Comparison of ENCODE assay signal across 9 cellular contexts in the genomic region with DNA sequence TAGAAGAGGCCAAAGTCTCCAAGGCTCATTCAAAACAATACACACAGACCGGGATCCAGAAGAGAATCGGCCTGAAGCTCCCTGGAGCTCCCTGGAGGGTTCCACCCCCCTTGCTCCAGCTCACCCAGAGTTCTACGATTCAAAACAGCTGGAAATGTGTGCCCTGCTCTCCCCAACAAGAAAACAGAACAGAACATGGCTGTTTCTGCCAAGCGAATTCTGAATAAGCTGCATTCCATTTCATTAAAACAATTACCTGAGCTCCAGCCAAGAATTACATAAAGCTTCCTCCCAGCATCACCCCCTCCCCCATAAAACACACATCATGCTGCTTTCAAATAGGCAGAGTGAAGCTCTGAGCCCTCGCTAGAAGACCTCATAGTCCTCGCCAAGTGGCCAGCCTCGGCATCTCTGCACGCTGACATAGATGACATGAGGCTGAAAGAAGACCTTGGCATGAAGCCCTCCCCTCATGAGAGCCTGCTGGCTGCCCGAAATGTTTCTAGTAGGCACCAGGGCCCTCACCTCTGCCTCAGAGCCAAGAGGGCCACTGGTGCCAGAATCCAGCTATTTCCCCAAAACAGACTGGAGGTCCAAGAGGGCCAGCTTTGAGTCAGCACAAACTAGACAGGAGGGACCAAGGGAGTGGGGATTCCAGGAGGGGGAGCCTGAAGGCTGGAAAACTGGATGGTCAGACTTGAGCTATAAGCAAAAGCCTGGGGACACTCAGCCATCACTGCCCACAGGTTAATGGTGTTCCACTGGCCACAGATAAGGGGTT. TPM values are rescaled to one million over a fixed set of nuclear protein-coding genes. Genes with fewer than 3 reads are reported as not detected.
DNase-seq lines count a peak whose midpoint lies in the region; ATAC-seq, FAIRE-seq and TF ChIP-seq lines count a peak whose summit lies in the region.
"Had no signal": no experiment of that assay in that cellular context is flagged by ENCODE, and none has a peak within 500 bp of the region (broad histone marks: within the 10 kb centered on the region; RNA-seq: fewer than 3 reads in every experiment).

No MANE protein-coding gene starts in this region.

- peaks cover 8 to 75% of the 10 kb centered on the region in 2 experiments for H3K79me2 ChIP-seq in H1 (ENCODE audit: control insufficient read depth in 1 of 2, insufficient read depth in 2 of 2, low read length in 2 of 2)

- H3K9me3 ChIP-seq in H1 (ENCODE audit: insufficient read depth in 2 of 2, low read depth in 1 of 2, low read length in 1 of 2) (no peaks in the 10 kb centered on the region), mucosa of descending colon (no peaks in the 10 kb centered on the region)

- peak overlapping the region; percentile 19; the same call in 1 of the 2 replicates for H3K18ac ChIP-seq in H1 (ENCODE audit: extremely low read depth, low read length)

- TF ChIP-seq RAD21 in H1 (IDR thresholded peaks at IDR 0.05 in 1 of 2, conservative IDR thresholded peaks at IDR 0.05 in 1 of 2; ENCODE audit: low read depth in 2 of 2, low read length in 2 of 2) = no peak

- H2BK15ac ChIP-seq in H1 (ENCODE audit: low read length) = 0 out of 2 replicates have a peak overlapping the region, but pooled peaks have one; percentile 18

- H4K91ac ChIP-seq in H1 (replicated peaks; ENCODE audit: insufficient read length, low read length) = no peak overlapping the region

- no peak overlapping the region for H3K14ac ChIP-seq in H1 (ENCODE audit: insufficient read length)

- H3K27me3 ChIP-seq in H1 (replicated peaks in 1 of 4; ENCODE audit: control insufficient read depth in 3 of 4, extremely low read depth in 1 of 4, insufficient read depth in 3 of 4, low read length in 3 of 4) = no peaks in the 10 kb centered on the region

- H3K9ac ChIP-seq in H1 (replicated peaks in 1 of 4; ENCODE audit: extremely low read depth in 1 of 4, low read depth in 3 of 4, low read length in 3 of 4) = no peak overlapping the region

- no peaks in the 10 kb centered on the region for H3K23me2 ChIP-seq in H1 (ENCODE audit: low read depth, low read length)

- H3K4me2 ChIP-seq in H1 (ENCODE audit: insufficient read depth in 1 of 2, low read depth in 2 of 2, low read length in 2 of 2) = peak overlapping the region; percentile 39 to 51

- 69% methylated on average over 9 of the region's 9 CpGs; no CpG with 5 or more reads in 1 of the 2 experiments for WGBS in H1 (ENCODE audit: extremely low coverage in 1 of 2, insufficient coverage in 1 of 2, insufficient read length in 1 of 2, insufficient replicate concordance in 2 of 2, low coverage in 1 of 2, low lambda C conversion rate in 2 of 2, missing lambda C conversion rate in 1 of 2), 2 experiments

- H3K4me3 ChIP-seq in H1 (ENCODE audit: extremely low read depth in 1 of 4, insufficient read depth in 2 of 4, low read depth in 3 of 4, low read length in 4 of 4) = peak overlapping the region in 1 of 4 experiments; percentile 10; a peak in 1 of 8 replicates
- no peak overlapping the region for H3K4me3 ChIP-seq in mucosa of descending colon

- H3K4ac ChIP-seq in H1 (replicated peaks; ENCODE audit: insufficient read length, low read depth, low read length) = no peak overlapping the region

- H2BK20ac ChIP-seq in H1 (ENCODE audit: low read length) = no peak overlapping the region; the same call in 1 of the 2 replicates

- peaks cover 8 to 10% of the 10 kb centered on the region in 2 experiments for H4K20me1 ChIP-seq in H1 (replicated peaks in 1 of 2; ENCODE audit: control insufficient read depth in 1 of 2, insufficient read depth in 2 of 2, low read length in 2 of 2)

- H2BK120ac ChIP-seq in H1 (replicated peaks; ENCODE audit: low read depth, low read length) = no peak overlapping the region

- no peak for TF ChIP-seq EP300 in H1 (IDR thresholded peaks at IDR 0.05; ENCODE audit: borderline replicate concordance in 1 of 2, low read depth in 2 of 2, low read length in 2 of 2)

- ATAC-seq in mucosa of descending colon = peak; percentile 12
- ATAC-seq in GM19324 (IDR thresholded peaks at IDR 0.05; ENCODE audit: low FRiP score, unreplicated experiment) = no peak
- no peak for ATAC-seq in GM18498 (IDR thresholded peaks at IDR 0.05; ENCODE audit: unreplicated experiment)
- no peak for ATAC-seq in GM21360 (IDR thresholded peaks at IDR 0.05; ENCODE audit: unreplicated experiment)

- peak overlapping the region; percentile 75 for H2BK5ac ChIP-seq in H1 (ENCODE audit: low read depth, low read length)

- H2BK12ac ChIP-seq in H1 (ENCODE audit: low read depth, low read length) = no peak overlapping the region; the same call in 1 of the 2 replicates

- H3K4me1 ChIP-seq in H1 (replicated peaks in 1 of 4; ENCODE audit: control insufficient read depth in 3 of 4, insufficient read depth in 4 of 4, low read length in 3 of 4) = peaks cover 4 to 19% (median 11%) of the 10 kb centered on the region in 4 experiments
- H3K4me1 ChIP-seq in mucosa of descending colon (ENCODE audit: low read depth) = peaks cover 10% of the 10 kb centered on the region

- TF ChIP-seq CTCF in H1 (IDR thresholded peaks at IDR 0.05; ENCODE audit: control extremely low read depth in 1 of 3, insufficient read depth in 1 of 3, low read depth in 1 of 3, low read length in 3 of 3) = no peak
- no peak for TF ChIP-seq CTCF in mucosa of descending colon (IDR thresholded peaks at IDR 0.05)

- H2AK5ac ChIP-seq in H1 (ENCODE audit: low read depth, low read length) = peak overlapping the region; percentile 95; the same call in 1 of the 2 replicates

- H2AFZ ChIP-seq in H1 (ENCODE audit: low read length) = no peak overlapping the region

- TF ChIP-seq POLR2A in H1 (IDR thresholded peaks at IDR 0.05; ENCODE audit: control extremely low read depth in 1 of 2, low read depth in 2 of 2, low read length in 2 of 2) = no peak

- no peak overlapping the region for H3K56ac ChIP-seq in H1 (replicated peaks; ENCODE audit: insufficient read length, low read depth, low read length)

- intact Hi-C loops in mucosa of descending colon (cut with DNase I, micrococcal nuclease) = no loop called here

- CTCF ChIA-PET in H1 (lab: Charles Lee; ENCODE audit: partially characterized antibody) = interaction anchor here (0.5 to 34.8 kb wide), 9 partner anchors 9 to 928 kb away, joined by 3 to 930 read pairs (median 3); a partner anchor contains a TSS

- H3K36me3 ChIP-seq in H1 (ENCODE audit: control insufficient read depth in 2 of 4, insufficient read depth in 4 of 4, low read length in 3 of 4) (no peaks in the 10 kb centered on the region), mucosa of descending colon (ENCODE audit: low read depth) (no peaks in the 10 kb centered on the region)

- no peak overlapping the region for H4K5ac ChIP-seq in H1 (ENCODE audit: insufficient read length, low read depth, low read length)

- no peak overlapping the region for H3K23ac ChIP-seq in H1 (ENCODE audit: insufficient read length)

- H3K79me1 ChIP-seq in H1 (ENCODE audit: low read depth, low read length) = peaks cover 12% of the 10 kb centered on the region

- POLR2A ChIA-PET in H1 (lab: Charles Lee; ENCODE audit: partially characterized antibody) = interaction anchor here (0.6 to 88.3 kb wide), 4 partner anchors 10 to 151 kb away, joined by 3 to 4270 read pairs (median 2136); a partner anchor contains a TSS

- FAIRE-seq in H1 (lab: Jason Lieb, UNC) = no peak

- DNase-seq in AG08396 (ENCODE audit: low spot score) = peak; percentile 76
- peak; percentile 38 for DNase-seq in NCI-H2196 treated with DMSO at 0.1 percent for 48 hours (lab: John Stamatoyannopoulos, UW; ENCODE audit: unreplicated experiment)
- DNase-seq in H1 (ENCODE audit: low read depth in 1 of 2, low spot score in 2 of 2) = no peak
- no peak for DNase-seq in mucosa of descending colon
- no peak for DNase-seq in activated CD4-positive, alpha-beta T cell treated with anti-CD3 and anti-CD28 coated beads, Interleukin-2, amount 50 U/mL, for 4 hours
- DNase-seq: activated naive CD8-positive, alpha-beta T cell treated with anti-CD3 and anti-CD28 coated beads, Interleukin-2, amount 10 ng/mL, durations not matched to agents 7 days and 5 days had no signal

- no peak overlapping the region for H3K27ac ChIP-seq in H1 (ENCODE audit: low read depth, low read length)

- H4K8ac ChIP-seq in H1 (ENCODE audit: extremely low read depth, insufficient read depth, low read length) = peak overlapping the region; percentile 38; the same call in 1 of the 2 replicates

RNA-seq across cellular contexts. Expression of a gene that starts 8.3 kb away (rescaled TPM):
- 105 and 109 TPM in 2 replicates for total RNA-seq in H1 (2021; fragmentation: NEBNext Ultra II Directional; extraction: Animal tissue kit (Norgen Biotek cat#: 25700))
- 51.0 and 89.2 TPM in 2 replicates for polyA plus RNA-seq in H1 (2011; rRNA removed)
- polyA plus RNA-seq in H1 (2011; cell fraction: cytosol; rRNA removed) = 29.0 TPM
- polyA plus RNA-seq in H1 (2011; cell fraction: nucleus; rRNA removed) = 80.4 TPM
- 58.2 to 73.1 TPM (median 70.3 TPM) in 4 replicates for polyA plus RNA-seq in H1 (2012, experiment 1 of 2)
- polyA plus RNA-seq in H1 (2012, experiment 2 of 2) = 83.1 TPM
- polyA plus RNA-seq in H1 (2013, experiment 1 of 2) = 88.7 TPM
- 91.0 TPM for polyA plus RNA-seq in H1 (2013, experiment 2 of 2)
- 45.0 and 62.0 TPM in 2 replicates for polyA minus RNA-seq in H1 (2011; rRNA and poly(A)+ RNA removed)
- 30.5 TPM for polyA minus RNA-seq in H1 (2011; cell fraction: cytosol; rRNA and poly(A)+ RNA removed)
- polyA minus RNA-seq in H1 (2011; cell fraction: nucleus; rRNA and poly(A)+ RNA removed) = 33.2 TPM
- total RNA-seq in mucosa of descending colon = 100 to 1,000 TPM; 117 to 167 (median 146) TPM

RNA-seq across cellular contexts. Expression of a gene that starts 34.5 kb away (rescaled TPM):
- 1,112 and 1,388 TPM in 2 replicates for total RNA-seq in H1 (2021; fragmentation: NEBNext Ultra II Directional; extraction: Animal tissue kit (Norgen Biotek cat#: 25700))
- under 0.01 TPM in 2 replicates for polyA plus RNA-seq in H1 (2011; rRNA removed)
- polyA plus RNA-seq in H1 (2011; cell fraction: cytosol; rRNA removed) = under 0.01 TPM
- polyA plus RNA-seq in H1 (2011; cell fraction: nucleus; rRNA removed) = under 0.01 TPM
- 129 to 168 TPM in 2 of 4 replicates, not detected in the others for polyA plus RNA-seq in H1 (2012, experiment 1 of 2)
- not detected for polyA plus RNA-seq in H1 (2012, experiment 2 of 2)
- polyA plus RNA-seq in H1 (2013, experiment 1 of 2) = not detected
- polyA plus RNA-seq in H1 (2013, experiment 2 of 2) = not detected
- 15,221 and 27,096 TPM in 2 replicates for polyA minus RNA-seq in H1 (2011; rRNA and poly(A)+ RNA removed)
- polyA minus RNA-seq in H1 (2011; cell fraction: cytosol; rRNA and poly(A)+ RNA removed) = 41,377 TPM
- polyA minus RNA-seq in H1 (2011; cell fraction: nucleus; rRNA and poly(A)+ RNA removed) = under 0.01 TPM
- total RNA-seq in mucosa of descending colon = over 10,000 TPM in 2 of 3 donors, 1,000 to 10,000 TPM in 1; 4,682 to 17,144 (median 13,566) TPM

RNA-seq across cellular contexts. Expression of a gene that starts 35.8 kb away (rescaled TPM):
- 1,424 and 1,786 TPM in 2 replicates for total RNA-seq in H1 (2021; fragmentation: NEBNext Ultra II Directional; extraction: Animal tissue kit (Norgen Biotek cat#: 25700))
- polyA plus RNA-seq in H1 (2011; rRNA removed) = under 0.01 TPM in 2 replicates
- polyA plus RNA-seq in H1 (2011; cell fraction: cytosol; rRNA removed) = under 0.01 TPM
- under 0.01 TPM for polyA plus RNA-seq in H1 (2011; cell fraction: nucleus; rRNA removed)
- 269 to 479 TPM in 2 of 4 replicates, not detected in the others for polyA plus RNA-seq in H1 (2012, experiment 1 of 2)
- polyA plus RNA-seq in H1 (2012, experiment 2 of 2) = not detected
- not detected for polyA plus RNA-seq in H1 (2013, experiment 1 of 2)
- not detected for polyA plus RNA-seq in H1 (2013, experiment 2 of 2)
- polyA minus RNA-seq in H1 (2011; rRNA and poly(A)+ RNA removed) = 17,972 and 34,273 TPM in 2 replicates
- polyA minus RNA-seq in H1 (2011; cell fraction: cytosol; rRNA and poly(A)+ RNA removed) = 67,273 TPM
- polyA minus RNA-seq in H1 (2011; cell fraction: nucleus; rRNA and poly(A)+ RNA removed) = under 0.01 TPM
- 1,000 to 10,000 TPM; 2,217 to 4,015 (median 3,130) TPM for total RNA-seq in mucosa of descending colon

RNA-seq across cellular contexts. Expression of a gene that starts 44.9 kb away (rescaled TPM):
- total RNA-seq in H1 (2021; fragmentation: NEBNext Ultra II Directional; extraction: Animal tissue kit (Norgen Biotek cat#: 25700)) = 2.3 and 4.1 TPM in 2 replicates
- polyA plus RNA-seq in H1 (2011; rRNA removed) = 2.7 and 3.8 TPM in 2 replicates
- 4.1 TPM for polyA plus RNA-seq in H1 (2011; cell fraction: cytosol; rRNA removed)
- 3.0 TPM for polyA plus RNA-seq in H1 (2011; cell fraction: nucleus; rRNA removed)
- polyA plus RNA-seq in H1 (2012, experiment 1 of 2) = 2.8 to 5.4 TPM (median 4.4 TPM) in 4 replicates
- polyA plus RNA-seq in H1 (2012, experiment 2 of 2) = 3.1 TPM
- 1.4 TPM for polyA plus RNA-seq in H1 (2013, experiment 1 of 2)
- 2.1 TPM for polyA plus RNA-seq in H1 (2013, experiment 2 of 2)
- polyA minus RNA-seq in H1 (2011; rRNA and poly(A)+ RNA removed) = 2.5 and 3.1 TPM in 2 replicates
- polyA minus RNA-seq in H1 (2011; cell fraction: cytosol; rRNA and poly(A)+ RNA removed) = 1.9 TPM
- 1.4 TPM for polyA minus RNA-seq in H1 (2011; cell fraction: nucleus; rRNA and poly(A)+ RNA removed)
- total RNA-seq in mucosa of descending colon = 1 to 10 TPM in 2 of 3 donors, under 1 TPM in 1; 0.53 to 3.9 (median 2.8) TPM

RNA-seq across cellular contexts. Expression of a gene that starts 56.3 kb away (rescaled TPM):
- 2,987 and 3,029 TPM in 2 replicates for total RNA-seq in H1 (2021; fragmentation: NEBNext Ultra II Directional; extraction: Animal tissue kit (Norgen Biotek cat#: 25700))
- polyA plus RNA-seq in H1 (2011; rRNA removed) = 8,838 and 10,765 TPM in 2 replicates
- 10,357 TPM for polyA plus RNA-seq in H1 (2011; cell fraction: cytosol; rRNA removed)
- 6,829 TPM for polyA plus RNA-seq in H1 (2011; cell fraction: nucleus; rRNA removed)
- polyA plus RNA-seq in H1 (2012, experiment 1 of 2) = 4,444 to 5,241 TPM (median 4,665 TPM) in 4 replicates
- 7,158 TPM for polyA plus RNA-seq in H1 (2012, experiment 2 of 2)
- 4,021 TPM for polyA plus RNA-seq in H1 (2013, experiment 1 of 2)
- polyA plus RNA-seq in H1 (2013, experiment 2 of 2) = 3,982 TPM
- polyA minus RNA-seq in H1 (2011; rRNA and poly(A)+ RNA removed) = 5,851 and 5,958 TPM in 2 replicates
- 2,113 TPM for polyA minus RNA-seq in H1 (2011; cell fraction: cytosol; rRNA and poly(A)+ RNA removed)
- polyA minus RNA-seq in H1 (2011; cell fraction: nucleus; rRNA and poly(A)+ RNA removed) = 1,976 TPM
- 1,000 to 10,000 TPM; 1,175 to 1,810 (median 1,602) TPM for total RNA-seq in mucosa of descending colon

Comparison
In these comparisons a context has a peak if more than half of its experiments do, and no peak if none do; other contexts are left out.
1. DNase-seq: peak in AG08396 (single experiment) and NCI-H2196 treated with DMSO at 0.1 percent for 48 hours (single experiment); none in H1 (0 of 2), mucosa of descending colon (0 of 3) and activated CD4-positive, alpha-beta T cell treated with anti-CD3 and anti-CD28 coated beads, Interleukin-2, amount 50 U/mL, for 4 hours (0 of 2).